19 cellular contexts compared by ENCODE assay signal in genomic region chr2:7796200-7796563, GRCh38.
A peak's percentile ranks its signal among the peaks of the same experiment; 100 is the strongest.
DNase-seq lines count a peak whose midpoint lies in the region; ATAC-seq, FAIRE-seq and TF ChIP-seq lines count a peak whose summit lies in the region.
"Had no signal": no experiment of that assay in that cellular context is flagged by ENCODE, and none has a peak within 500 bp of the region (broad histone marks: within the 10 kb centered on the region; RNA-seq: fewer than 3 reads in every experiment).

No MANE protein-coding gene starts in this region.

- TF ChIP-seq POLR2A in body of pancreas (IDR thresholded peaks at IDR 0.05): no peak
- no peak for TF ChIP-seq POLR2A in GM12891 (IDR thresholded peaks at IDR 0.05; ENCODE audit: low read depth, low read length)

- WGBS in body of pancreas, 2 donors: 77 to 85% methylated on average over 4 of the region's 4 CpGs

- no peaks in the 10 kb centered on the region for H3K36me3 Mint-ChIP-seq in activated T-cell treated with anti-CD3 and anti-CD28 coated beads, Interleukin-2, amount 50 U/mL, for 24 hours (ENCODE audit: low read depth)
- peaks cover 4 to 10% of the 10 kb centered on the region in 2 donors for H3K36me3 Mint-ChIP-seq in stimulated activated naive B cell treated with anti-CD40 and anti-IgM and Interleukin-4, amounts not matched to agents 10 μg/mL and 1 μg/mL and 100 μg/mL, for 72 hours
- H3K36me3 Mint-ChIP-seq: CD4-positive, CD25-positive, alpha-beta regulatory T cell had no signal

- peaks cover 5% of the 10 kb centered on the region for H3K4me1 ChIP-seq in RWPE2 (ENCODE audit: insufficient read depth, poor library complexity, severe bottlenecking)
- peaks cover 32% of the 10 kb centered on the region for H3K4me1 ChIP-seq in body of pancreas
- H3K4me1 ChIP-seq: testis had no signal

- H3K36me3 ChIP-seq in RWPE2 (ENCODE audit: low read depth): no peaks in the 10 kb centered on the region
- H3K36me3 ChIP-seq in body of pancreas (replicated peaks in 1 of 2; ENCODE audit: insufficient read depth in 1 of 2, low read depth in 2 of 2): no peaks in the 10 kb centered on the region
- H3K36me3 ChIP-seq: cardiac muscle cell had no signal

- DNase-seq in activated T-cell treated with anti-CD3 and anti-CD28 coated beads, Interleukin-2, amount 50 U/mL, for 24 hours: no peak
- DNase-seq in activated T-cell treated with anti-CD3 and anti-CD28 coated beads, Interleukin-2, amount 50 U/mL, for 48 hours: no peak
- DNase-seq in RWPE2 (ENCODE audit: low spot score) (no peak), DMS153 (lab: John Stamatoyannopoulos, UW) (no peak), body of pancreas (no peak), GM12891 (ENCODE audit: insufficient read length, low spot score) (no peak)
- no peak for DNase-seq in stimulated activated naive B cell treated with anti-CD40 and anti-IgM and Interleukin-4, amounts not matched to agents 10 μg/mL and 1 μg/mL and 100 μg/mL, for 72 hours
- DNase-seq: activated CD4-positive, CD25-positive, alpha-beta regulatory T cell; activated effector memory CD4-positive, alpha-beta T cell treated with anti-CD3 and anti-CD28 coated beads, Interleukin-2, amount 50 U/mL, for 16 hours; CD4-positive, CD25-positive, alpha-beta regulatory T cell; DMS 273 treated with DMSO at 0.1 percent for 48 hours; NCI-H187 treated with DMSO at 0.1 percent for 48 hours; NCI-H226; stimulated activated CD8-positive, alpha-beta memory T cell treated with anti-CD3 and anti-CD28 coated beads, Interleukin-4, amount 100 ng/mL, for 48 hours; testis had no signal

- H3K27ac ChIP-seq in RWPE2 (ENCODE audit: poor library complexity, severe bottlenecking) (peak overlapping the region; percentile 13), body of pancreas (peak overlapping the region in 1 of 4 donors; percentile 50)
- H3K27ac ChIP-seq: cardiac muscle cell, testis had no signal

- intact Hi-C loops in body of pancreas (cut with DNase I): no loop called here

- peak overlapping the region; percentile 23 for H3K27ac Mint-ChIP-seq in activated T-cell treated with anti-CD3 and anti-CD28 coated beads, Interleukin-2, amount 50 U/mL, for 24 hours
- H3K27ac Mint-ChIP-seq in stimulated activated naive B cell treated with anti-CD40 and anti-IgM and Interleukin-4, amounts not matched to agents 10 μg/mL and 1 μg/mL and 100 μg/mL, for 72 hours: peak overlapping the region; percentile 93
- H3K27ac Mint-ChIP-seq: CD4-positive, CD25-positive, alpha-beta regulatory T cell had no signal

- no peaks in the 10 kb centered on the region for H3K27me3 Mint-ChIP-seq in activated T-cell treated with anti-CD3 and anti-CD28 coated beads, Interleukin-2, amount 50 U/mL, for 24 hours
- H3K27me3 Mint-ChIP-seq in stimulated activated naive B cell treated with anti-CD40 and anti-IgM and Interleukin-4, amounts not matched to agents 10 μg/mL and 1 μg/mL and 100 μg/mL, for 72 hours: peaks cover 0 to 3% of the 10 kb centered on the region in 2 donors

- H3K9me3 ChIP-seq in RWPE2 (ENCODE audit: severe bottlenecking): no peaks in the 10 kb centered on the region
- H3K9me3 ChIP-seq in body of pancreas: peaks cover 0 to 3% (median 0%) of the 10 kb centered on the region in 3 donors
- H3K9me3 ChIP-seq: testis had no signal

- H3K9me3 Mint-ChIP-seq in activated T-cell treated with anti-CD3 and anti-CD28 coated beads, Interleukin-2, amount 50 U/mL, for 24 hours: peaks cover 6% of the 10 kb centered on the region
- H3K9me3 Mint-ChIP-seq in stimulated activated naive B cell treated with anti-CD40 and anti-IgM and Interleukin-4, amounts not matched to agents 10 μg/mL and 1 μg/mL and 100 μg/mL, for 72 hours: peaks cover 11% of the 10 kb centered on the region in 2 donors

- TF ChIP-seq CTCF in RWPE2 (IDR thresholded peaks at IDR 0.05; ENCODE audit: poor library complexity, severe bottlenecking) (no peak), body of pancreas (IDR thresholded peaks at IDR 0.05) (no peak)

- H3K4me3 ChIP-seq in RWPE2 (ENCODE audit: severe bottlenecking) (no peak overlapping the region), body of pancreas (no peak overlapping the region)
- H3K4me3 ChIP-seq: cardiac muscle cell, testis had no signal

- FAIRE-seq in GM12891 (lab: Jason Lieb, UNC): no peak
- FAIRE-seq: GM12892, GM19239 had no signal

- H3K4me3 Mint-ChIP-seq in activated T-cell treated with anti-CD3 and anti-CD28 coated beads, Interleukin-2, amount 50 U/mL, for 24 hours: no peak overlapping the region
- no peak overlapping the region for H3K4me3 Mint-ChIP-seq in stimulated activated naive B cell treated with anti-CD40 and anti-IgM and Interleukin-4, amounts not matched to agents 10 μg/mL and 1 μg/mL and 100 μg/mL, for 72 hours
- H3K4me3 Mint-ChIP-seq: CD4-positive, CD25-positive, alpha-beta regulatory T cell had no signal

- ATAC-seq in RWPE2 (ENCODE audit: low read depth) (no peak), esophagus mucosa (peak; percentile 6), body of pancreas (no peak)
- ATAC-seq in stimulated activated naive B cell treated with anti-CD40 and anti-IgM and Interleukin-4, amounts not matched to agents 10 μg/mL and 1 μg/mL and 100 μg/mL, for 72 hours (replicated peaks): no peak

- H3K4me1 Mint-ChIP-seq in activated T-cell treated with anti-CD3 and anti-CD28 coated beads, Interleukin-2, amount 50 U/mL, for 24 hours (ENCODE audit: low read depth): peaks cover 12% of the 10 kb centered on the region
- H3K4me1 Mint-ChIP-seq in stimulated activated naive B cell treated with anti-CD40 and anti-IgM and Interleukin-4, amounts not matched to agents 10 μg/mL and 1 μg/mL and 100 μg/mL, for 72 hours: peaks cover 2 to 9% of the 10 kb centered on the region in 2 donors
- H3K4me1 Mint-ChIP-seq: CD4-positive, CD25-positive, alpha-beta regulatory T cell had no signal

- H3K27me3 ChIP-seq in RWPE2 (ENCODE audit: insufficient read depth, poor library complexity, severe bottlenecking): no peaks in the 10 kb centered on the region
- H3K27me3 ChIP-seq in body of pancreas: no peaks in the 10 kb centered on the region
- H3K27me3 ChIP-seq: cardiac muscle cell, testis had no signal

TF ChIP-seq in GM12891, 5 proteins besides CTCF, POLR2A, EP300 and RAD21:
- TF ChIP-seq TAF1 (IDR thresholded peaks at IDR 0.05; ENCODE audit: low read depth, low read length) (no peak), PAX5 (IDR thresholded peaks at IDR 0.05; ENCODE audit: insufficient read depth, low read length, severe bottlenecking) (no peak), POU2F2 (IDR thresholded peaks at IDR 0.05; ENCODE audit: low read depth, low read length) (no peak), POLR2AphosphoS5 (IDR thresholded peaks at IDR 0.05; ENCODE audit: low read depth, low read length) (no peak), SPI1 (IDR thresholded peaks at IDR 0.05; ENCODE audit: low read depth, low read length) (no peak)
